Comparison of ENCODE assay signal across 1 cellular context in the genomic region with DNA sequence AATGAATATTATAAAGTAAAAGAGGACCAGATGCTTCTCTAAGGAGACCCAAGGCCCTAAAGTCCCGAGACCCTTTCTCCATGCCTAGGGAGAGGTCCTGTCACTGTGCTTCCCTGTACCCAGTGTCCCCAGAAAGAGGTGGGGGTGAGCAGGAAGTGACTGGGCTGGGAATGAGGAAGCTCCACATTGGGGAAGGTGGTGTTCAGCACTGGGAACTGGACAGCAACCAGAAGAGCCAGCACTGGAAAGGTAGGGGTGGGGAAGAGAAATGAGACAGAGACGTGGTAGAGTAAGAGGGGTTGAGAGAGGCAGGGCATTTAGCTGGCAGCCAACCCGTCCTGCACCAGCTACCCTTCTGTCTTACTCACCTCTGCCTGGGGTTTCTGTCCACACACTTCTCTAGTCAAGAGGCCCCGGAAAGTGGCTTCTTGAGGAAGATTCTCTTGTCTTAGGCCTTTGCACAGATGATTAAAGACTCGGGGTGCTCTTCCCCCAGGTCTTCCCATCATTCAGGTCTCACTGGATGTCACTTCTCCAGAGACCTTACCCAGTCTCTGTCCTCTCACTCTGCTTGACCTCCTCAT.
TF ChIP-seq lines count a peak whose summit lies in the region.

No MANE protein-coding gene starts in this region.

TF ChIP-seq in HepG2, 621 proteins besides CTCF, POLR2A, EP300 and RAD21:
- no peak for TF ChIP-seq RBM22 (optimal IDR thresholded peaks at IDR 0.05; ENCODE audit: low read length)
- TF ChIP-seq MIER2 (CRISPR knock-in tag; IDR thresholded peaks at IDR 0.05): peak; percentile 95
- no peak for TF ChIP-seq ZNF501 (CRISPR knock-in tag; IDR thresholded peaks at IDR 0.05)
- TF ChIP-seq POLR2G (IDR thresholded peaks at IDR 0.05; ENCODE audit: low read depth, low read length): 0 out of 2 replicates have a peak, but pooled peaks have one; percentile 31
- 0 out of 2 replicates have a peak, but pooled peaks have one; percentile 24 for TF ChIP-seq SAP130 (CRISPR knock-in tag; IDR thresholded peaks at IDR 0.05; ENCODE audit: low read depth)
- 0 out of 2 replicates have a peak, but pooled peaks have one; percentile 35 for TF ChIP-seq ELF3 (CRISPR knock-in tag; IDR thresholded peaks at IDR 0.05)
- no peak for TF ChIP-seq MEIS2 (CRISPR knock-in tag; IDR thresholded peaks at IDR 0.05)
- no peak for TF ChIP-seq NRL (CRISPR knock-in tag; IDR thresholded peaks at IDR 0.05; ENCODE audit: borderline replicate concordance)
- 0 out of 2 replicates have a peak, but pooled peaks have one; percentile 30 for TF ChIP-seq EHMT2 (IDR thresholded peaks at IDR 0.05; ENCODE audit: borderline replicate concordance, low read depth, low read length)
- TF ChIP-seq, protein P1, sequence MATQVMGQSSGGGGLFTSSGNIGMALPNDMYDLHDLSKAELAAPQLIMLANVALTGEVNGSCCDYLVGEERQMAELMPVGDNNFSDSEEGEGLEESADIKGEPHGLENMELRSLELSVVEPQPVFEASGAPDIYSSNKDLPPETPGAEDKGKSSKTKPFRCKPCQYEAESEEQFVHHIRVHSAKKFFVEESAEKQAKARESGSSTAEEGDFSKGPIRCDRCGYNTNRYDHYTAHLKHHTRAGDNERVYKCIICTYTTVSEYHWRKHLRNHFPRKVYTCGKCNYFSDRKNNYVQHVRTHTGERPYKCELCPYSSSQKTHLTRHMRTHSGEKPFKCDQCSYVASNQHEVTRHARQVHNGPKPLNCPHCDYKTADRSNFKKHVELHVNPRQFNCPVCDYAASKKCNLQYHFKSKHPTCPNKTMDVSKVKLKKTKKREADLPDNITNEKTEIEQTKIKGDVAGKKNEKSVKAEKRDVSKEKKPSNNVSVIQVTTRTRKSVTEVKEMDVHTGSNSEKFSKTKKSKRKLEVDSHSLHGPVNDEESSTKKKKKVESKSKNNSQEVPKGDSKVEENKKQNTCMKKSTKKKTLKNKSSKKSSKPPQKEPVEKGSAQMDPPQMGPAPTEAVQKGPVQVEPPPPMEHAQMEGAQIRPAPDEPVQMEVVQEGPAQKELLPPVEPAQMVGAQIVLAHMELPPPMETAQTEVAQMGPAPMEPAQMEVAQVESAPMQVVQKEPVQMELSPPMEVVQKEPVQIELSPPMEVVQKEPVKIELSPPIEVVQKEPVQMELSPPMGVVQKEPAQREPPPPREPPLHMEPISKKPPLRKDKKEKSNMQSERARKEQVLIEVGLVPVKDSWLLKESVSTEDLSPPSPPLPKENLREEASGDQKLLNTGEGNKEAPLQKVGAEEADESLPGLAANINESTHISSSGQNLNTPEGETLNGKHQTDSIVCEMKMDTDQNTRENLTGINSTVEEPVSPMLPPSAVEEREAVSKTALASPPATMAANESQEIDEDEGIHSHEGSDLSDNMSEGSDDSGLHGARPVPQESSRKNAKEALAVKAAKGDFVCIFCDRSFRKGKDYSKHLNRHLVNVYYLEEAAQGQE (IDR thresholded peaks at IDR 0.05; ENCODE audit: borderline replicate concordance in 1 of 2, low read depth in 1 of 2, low read length in 2 of 2): peak; percentile 71 to 94
- no peak for TF ChIP-seq ZNF10 (CRISPR knock-in tag; IDR thresholded peaks at IDR 0.05; ENCODE audit: borderline replicate concordance, low read depth)
- no peak for TF ChIP-seq HOXD1 (CRISPR knock-in tag; IDR thresholded peaks at IDR 0.05)
